In the genomic region with DNA sequence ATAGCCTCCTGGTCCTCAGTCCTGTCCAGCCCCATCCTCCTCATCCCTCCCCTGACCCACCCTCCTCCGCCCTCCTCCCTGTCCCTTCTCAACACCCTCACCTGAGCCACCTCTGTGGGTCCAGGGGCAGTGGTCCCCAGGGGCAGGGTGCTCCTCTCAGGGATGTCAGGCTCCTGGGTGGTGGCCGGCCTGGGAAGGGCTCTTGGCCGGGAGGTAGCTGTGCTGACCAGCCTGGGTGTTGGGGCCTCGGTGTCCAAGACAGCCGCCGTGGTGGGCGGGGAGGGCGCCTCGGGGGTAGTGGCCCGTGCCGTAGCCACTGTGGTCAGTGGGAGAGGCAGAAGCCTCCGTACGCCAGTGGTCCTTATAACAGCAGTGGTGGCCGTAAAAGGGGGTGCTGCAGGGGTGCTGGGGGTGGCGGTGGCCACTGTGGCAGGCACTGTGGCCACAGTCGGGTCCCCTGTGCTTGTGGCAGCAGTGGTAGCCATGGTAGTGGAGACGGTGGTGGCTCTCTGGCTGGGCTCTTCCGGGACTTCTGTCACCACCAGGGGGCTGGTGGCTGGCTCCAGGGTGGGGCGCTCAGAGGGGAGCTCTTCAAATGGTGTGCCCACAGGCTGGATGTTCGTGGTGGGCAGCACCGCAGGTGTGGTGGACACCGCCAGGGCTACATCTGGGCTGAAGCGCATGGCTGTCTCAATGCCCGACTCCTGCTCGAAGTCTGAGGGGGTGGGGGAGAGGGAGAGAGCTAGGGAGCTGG, we compare ENCODE assay signal across 1 cellular context.
TF ChIP-seq lines count a peak whose summit lies in the region.

No MANE protein-coding gene starts in this region.

TF ChIP-seq in HCT116, 20 proteins besides CTCF, POLR2A, EP300 and RAD21 (continued from another document):
- TF ChIP-seq ZBTB33 (IDR thresholded peaks at IDR 0.05; ENCODE audit: extremely low read depth, insufficient replicate concordance, low read length) = no peak
